In the genomic region with DNA sequence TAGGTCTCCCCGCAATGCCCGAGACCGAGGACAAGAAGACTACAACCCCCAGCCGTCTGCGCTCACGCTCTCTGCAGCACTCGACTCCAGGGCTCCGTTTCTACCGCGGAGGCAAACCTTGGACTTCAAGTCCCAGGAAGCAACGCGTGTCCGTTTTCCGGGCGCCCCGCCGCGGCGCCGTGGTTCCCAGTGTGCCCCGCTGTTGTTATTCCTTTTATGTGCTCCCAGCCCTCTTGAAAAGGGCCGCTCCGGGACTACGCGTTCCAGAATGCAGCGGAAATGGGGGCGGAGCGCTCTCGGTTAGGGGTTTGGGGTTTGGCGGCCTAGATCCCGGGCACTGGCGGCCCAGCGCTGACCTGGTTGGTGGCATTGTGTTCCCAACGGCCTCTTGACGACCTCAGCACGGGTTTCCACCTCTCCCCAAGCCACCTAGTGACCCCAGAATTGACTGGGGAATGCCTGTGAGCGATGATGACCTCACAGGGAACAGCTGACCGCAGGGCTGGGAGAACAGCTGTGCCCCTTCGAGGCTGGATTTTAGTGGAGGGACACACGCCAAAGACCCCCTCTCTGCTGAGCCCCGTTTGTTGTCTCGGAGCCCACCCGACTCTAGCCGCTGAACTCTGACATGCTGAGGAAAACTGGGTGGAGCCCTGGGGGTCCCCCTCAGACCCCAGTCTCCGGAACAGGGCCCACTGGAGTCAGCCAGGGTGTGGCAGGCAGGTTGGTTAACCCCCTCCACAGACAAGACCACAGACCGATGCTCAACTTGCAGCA, we compare ENCODE assay signal across 1 cellular context.
A peak's percentile ranks its signal among the peaks of the same experiment; 100 is the strongest.
TF ChIP-seq lines count a peak whose summit lies in the region.

No MANE protein-coding gene starts in this region.

TF ChIP-seq in K562, 482 proteins besides CTCF, POLR2A, EP300 and RAD21 (continued from another document and continues in another):
- TF ChIP-seq, protein P1, sequence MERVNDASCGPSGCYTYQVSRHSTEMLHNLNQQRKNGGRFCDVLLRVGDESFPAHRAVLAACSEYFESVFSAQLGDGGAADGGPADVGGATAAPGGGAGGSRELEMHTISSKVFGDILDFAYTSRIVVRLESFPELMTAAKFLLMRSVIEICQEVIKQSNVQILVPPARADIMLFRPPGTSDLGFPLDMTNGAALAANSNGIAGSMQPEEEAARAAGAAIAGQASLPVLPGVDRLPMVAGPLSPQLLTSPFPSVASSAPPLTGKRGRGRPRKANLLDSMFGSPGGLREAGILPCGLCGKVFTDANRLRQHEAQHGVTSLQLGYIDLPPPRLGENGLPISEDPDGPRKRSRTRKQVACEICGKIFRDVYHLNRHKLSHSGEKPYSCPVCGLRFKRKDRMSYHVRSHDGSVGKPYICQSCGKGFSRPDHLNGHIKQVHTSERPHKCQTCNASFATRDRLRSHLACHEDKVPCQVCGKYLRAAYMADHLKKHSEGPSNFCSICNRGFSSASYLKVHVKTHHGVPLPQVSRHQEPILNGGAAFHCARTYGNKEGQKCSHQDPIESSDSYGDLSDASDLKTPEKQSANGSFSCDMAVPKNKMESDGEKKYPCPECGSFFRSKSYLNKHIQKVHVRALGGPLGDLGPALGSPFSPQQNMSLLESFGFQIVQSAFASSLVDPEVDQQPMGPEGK (CRISPR knock-in tag; IDR thresholded peaks at IDR 0.05; ENCODE audit: borderline replicate concordance): no peak
- TF ChIP-seq SMARCA5 (IDR thresholded peaks at IDR 0.05): no peak
- TF ChIP-seq SREBF2 (CRISPR knock-in tag; IDR thresholded peaks at IDR 0.05): no peak; the same call in 1 of the 2 replicates
- TF ChIP-seq RBM17 (IDR thresholded peaks at IDR 0.05; ENCODE audit: borderline replicate concordance, low read depth, low read length): no peak
- TF ChIP-seq NR2F6 (CRISPR knock-in tag; IDR thresholded peaks at IDR 0.05): peak; percentile 4; the same call in 1 of the 2 replicates
- no peak for TF ChIP-seq NFE2 (IDR thresholded peaks at IDR 0.05; ENCODE audit: low read depth)
- no peak for TF ChIP-seq MAFG (tag; conservative IDR thresholded peaks at IDR 0.05)
- peak; percentile 77 for TF ChIP-seq TBP (optimal IDR thresholded peaks at IDR 0.05; ENCODE audit: low read depth, low read length)
- TF ChIP-seq SOX6 (IDR thresholded peaks at IDR 0.05): peak; percentile 49; the same call in 1 of the 2 replicates
- peak in 1 of 2 experiments; percentile 47; a peak in 1 of 4 replicates for TF ChIP-seq TRIM24 (IDR thresholded peaks at IDR 0.05)
- 0 out of 2 replicates have a peak, but pooled peaks have one; percentile 70 for TF ChIP-seq ZNF584 (CRISPR knock-in tag; IDR thresholded peaks at IDR 0.05; ENCODE audit: low read depth)
- TF ChIP-seq, protein P2, sequence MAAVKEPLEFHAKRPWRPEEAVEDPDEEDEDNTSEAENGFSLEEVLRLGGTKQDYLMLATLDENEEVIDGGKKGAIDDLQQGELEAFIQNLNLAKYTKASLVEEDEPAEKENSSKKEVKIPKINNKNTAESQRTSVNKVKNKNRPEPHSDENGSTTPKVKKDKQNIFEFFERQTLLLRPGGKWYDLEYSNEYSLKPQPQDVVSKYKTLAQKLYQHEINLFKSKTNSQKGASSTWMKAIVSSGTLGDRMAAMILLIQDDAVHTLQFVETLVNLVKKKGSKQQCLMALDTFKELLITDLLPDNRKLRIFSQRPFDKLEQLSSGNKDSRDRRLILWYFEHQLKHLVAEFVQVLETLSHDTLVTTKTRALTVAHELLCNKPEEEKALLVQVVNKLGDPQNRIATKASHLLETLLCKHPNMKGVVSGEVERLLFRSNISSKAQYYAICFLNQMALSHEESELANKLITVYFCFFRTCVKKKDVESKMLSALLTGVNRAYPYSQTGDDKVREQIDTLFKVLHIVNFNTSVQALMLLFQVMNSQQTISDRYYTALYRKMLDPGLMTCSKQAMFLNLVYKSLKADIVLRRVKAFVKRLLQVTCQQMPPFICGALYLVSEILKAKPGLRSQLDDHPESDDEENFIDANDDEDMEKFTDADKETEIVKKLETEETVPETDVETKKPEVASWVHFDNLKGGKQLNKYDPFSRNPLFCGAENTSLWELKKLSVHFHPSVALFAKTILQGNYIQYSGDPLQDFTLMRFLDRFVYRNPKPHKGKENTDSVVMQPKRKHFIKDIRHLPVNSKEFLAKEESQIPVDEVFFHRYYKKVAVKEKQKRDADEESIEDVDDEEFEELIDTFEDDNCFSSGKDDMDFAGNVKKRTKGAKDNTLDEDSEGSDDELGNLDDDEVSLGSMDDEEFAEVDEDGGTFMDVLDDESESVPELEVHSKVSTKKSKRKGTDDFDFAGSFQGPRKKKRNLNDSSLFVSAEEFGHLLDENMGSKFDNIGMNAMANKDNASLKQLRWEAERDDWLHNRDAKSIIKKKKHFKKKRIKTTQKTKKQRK (IDR thresholded peaks at IDR 0.05; ENCODE audit: borderline replicate concordance, low read depth, low read length): no peak
- no peak for TF ChIP-seq NFATC3 (IDR thresholded peaks at IDR 0.05)
- no peak for TF ChIP-seq ZC3H4 (CRISPR knock-in tag; IDR thresholded peaks at IDR 0.05; ENCODE audit: borderline replicate concordance)
- TF ChIP-seq, protein P3, sequence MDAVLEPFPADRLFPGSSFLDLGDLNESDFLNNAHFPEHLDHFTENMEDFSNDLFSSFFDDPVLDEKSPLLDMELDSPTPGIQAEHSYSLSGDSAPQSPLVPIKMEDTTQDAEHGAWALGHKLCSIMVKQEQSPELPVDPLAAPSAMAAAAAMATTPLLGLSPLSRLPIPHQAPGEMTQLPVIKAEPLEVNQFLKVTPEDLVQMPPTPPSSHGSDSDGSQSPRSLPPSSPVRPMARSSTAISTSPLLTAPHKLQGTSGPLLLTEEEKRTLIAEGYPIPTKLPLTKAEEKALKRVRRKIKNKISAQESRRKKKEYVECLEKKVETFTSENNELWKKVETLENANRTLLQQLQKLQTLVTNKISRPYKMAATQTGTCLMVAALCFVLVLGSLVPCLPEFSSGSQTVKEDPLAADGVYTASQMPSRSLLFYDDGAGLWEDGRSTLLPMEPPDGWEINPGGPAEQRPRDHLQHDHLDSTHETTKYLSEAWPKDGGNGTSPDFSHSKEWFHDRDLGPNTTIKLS (IDR thresholded peaks at IDR 0.05; ENCODE audit: borderline replicate concordance, low read depth): peak; percentile 99
- 0 out of 2 replicates have a peak, but pooled peaks have one; percentile 29 for TF ChIP-seq PHB (CRISPR knock-in tag; IDR thresholded peaks at IDR 0.05)
- TF ChIP-seq KAT2B (IDR thresholded peaks at IDR 0.05; ENCODE audit: low read depth, low read length): peak; percentile 14
- TF ChIP-seq, protein P4, sequence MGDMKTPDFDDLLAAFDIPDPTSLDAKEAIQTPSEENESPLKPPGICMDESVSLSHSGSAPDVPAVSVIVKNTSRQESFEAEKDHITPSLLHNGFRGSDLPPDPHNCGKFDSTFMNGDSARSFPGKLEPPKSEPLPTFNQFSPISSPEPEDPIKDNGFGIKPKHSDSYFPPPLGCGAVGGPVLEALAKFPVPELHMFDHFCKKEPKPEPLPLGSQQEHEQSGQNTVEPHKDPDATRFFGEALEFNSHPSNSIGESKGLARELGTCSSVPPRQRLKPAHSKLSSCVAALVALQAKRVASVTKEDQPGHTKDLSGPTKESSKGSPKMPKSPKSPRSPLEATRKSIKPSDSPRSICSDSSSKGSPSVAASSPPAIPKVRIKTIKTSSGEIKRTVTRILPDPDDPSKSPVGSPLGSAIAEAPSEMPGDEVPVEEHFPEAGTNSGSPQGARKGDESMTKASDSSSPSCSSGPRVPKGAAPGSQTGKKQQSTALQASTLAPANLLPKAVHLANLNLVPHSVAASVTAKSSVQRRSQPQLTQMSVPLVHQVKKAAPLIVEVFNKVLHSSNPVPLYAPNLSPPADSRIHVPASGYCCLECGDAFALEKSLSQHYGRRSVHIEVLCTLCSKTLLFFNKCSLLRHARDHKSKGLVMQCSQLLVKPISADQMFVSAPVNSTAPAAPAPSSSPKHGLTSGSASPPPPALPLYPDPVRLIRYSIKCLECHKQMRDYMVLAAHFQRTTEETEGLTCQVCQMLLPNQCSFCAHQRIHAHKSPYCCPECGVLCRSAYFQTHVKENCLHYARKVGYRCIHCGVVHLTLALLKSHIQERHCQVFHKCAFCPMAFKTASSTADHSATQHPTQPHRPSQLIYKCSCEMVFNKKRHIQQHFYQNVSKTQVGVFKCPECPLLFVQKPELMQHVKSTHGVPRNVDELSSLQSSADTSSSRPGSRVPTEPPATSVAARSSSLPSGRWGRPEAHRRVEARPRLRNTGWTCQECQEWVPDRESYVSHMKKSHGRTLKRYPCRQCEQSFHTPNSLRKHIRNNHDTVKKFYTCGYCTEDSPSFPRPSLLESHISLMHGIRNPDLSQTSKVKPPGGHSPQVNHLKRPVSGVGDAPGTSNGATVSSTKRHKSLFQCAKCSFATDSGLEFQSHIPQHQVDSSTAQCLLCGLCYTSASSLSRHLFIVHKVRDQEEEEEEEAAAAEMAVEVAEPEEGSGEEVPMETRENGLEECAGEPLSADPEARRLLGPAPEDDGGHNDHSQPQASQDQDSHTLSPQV (IDR thresholded peaks at IDR 0.05): no peak
- TF ChIP-seq FOXA3 (CRISPR knock-in tag; conservative IDR thresholded peaks at IDR 0.05 in 1 of 2, IDR thresholded peaks at IDR 0.05 in 1 of 2): no peak
- TF ChIP-seq NFE2L1 (tag; IDR thresholded peaks at IDR 0.05; ENCODE audit: borderline replicate concordance, low read depth): no peak
- TF ChIP-seq SRSF1 (IDR thresholded peaks at IDR 0.05; ENCODE audit: low read depth, low read length): no peak
- no peak for TF ChIP-seq NCOA6 (IDR thresholded peaks at IDR 0.05)
- peak; percentile 20 for TF ChIP-seq SMAD1 (IDR thresholded peaks at IDR 0.05; ENCODE audit: low read depth, low read length, partially characterized antibody)
- TF ChIP-seq, protein P5, sequence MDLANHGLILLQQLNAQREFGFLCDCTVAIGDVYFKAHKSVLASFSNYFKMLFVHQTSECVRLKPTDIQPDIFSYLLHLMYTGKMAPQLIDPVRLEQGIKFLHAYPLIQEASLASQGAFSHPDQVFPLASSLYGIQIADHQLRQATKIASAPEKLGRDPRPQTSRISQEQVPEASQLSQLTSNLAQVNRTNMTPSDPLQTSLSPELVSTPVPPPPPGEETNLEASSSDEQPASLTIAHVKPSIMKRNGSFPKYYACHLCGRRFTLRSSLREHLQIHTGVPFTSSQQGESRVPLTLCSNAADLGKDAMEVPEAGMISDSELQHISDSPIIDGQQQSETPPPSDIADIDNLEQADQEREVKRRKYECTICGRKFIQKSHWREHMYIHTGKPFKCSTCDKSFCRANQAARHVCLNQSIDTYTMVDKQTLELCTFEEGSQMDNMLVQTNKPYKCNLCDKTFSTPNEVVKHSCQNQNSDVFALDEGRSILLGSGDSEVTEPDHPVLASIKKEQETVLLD (IDR thresholded peaks at IDR 0.05): peak; percentile 20; the same call in 1 of the 2 replicates
- TF ChIP-seq CREM (IDR thresholded peaks at IDR 0.05; ENCODE audit: low read depth): peak; percentile 95
- TF ChIP-seq MECOM (CRISPR knock-in tag; IDR thresholded peaks at IDR 0.05): no peak
- TF ChIP-seq, protein P6, sequence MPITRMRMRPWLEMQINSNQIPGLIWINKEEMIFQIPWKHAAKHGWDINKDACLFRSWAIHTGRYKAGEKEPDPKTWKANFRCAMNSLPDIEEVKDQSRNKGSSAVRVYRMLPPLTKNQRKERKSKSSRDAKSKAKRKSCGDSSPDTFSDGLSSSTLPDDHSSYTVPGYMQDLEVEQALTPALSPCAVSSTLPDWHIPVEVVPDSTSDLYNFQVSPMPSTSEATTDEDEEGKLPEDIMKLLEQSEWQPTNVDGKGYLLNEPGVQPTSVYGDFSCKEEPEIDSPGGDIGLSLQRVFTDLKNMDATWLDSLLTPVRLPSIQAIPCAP (CRISPR knock-in tag; IDR thresholded peaks at IDR 0.05; ENCODE audit: borderline replicate concordance): no peak
- TF ChIP-seq MYC (IDR thresholded peaks at IDR 0.05; ENCODE audit: low read depth, low read length): peak; percentile 64; the same call in 1 of the 2 replicates
- TF ChIP-seq MYC (CRISPR knock-in tag; IDR thresholded peaks at IDR 0.05; ENCODE audit: borderline replicate concordance, low read depth): peak; percentile 48; the same call in 1 of the 2 replicates
- no peak for TF ChIP-seq MCM3 (IDR thresholded peaks at IDR 0.05)
- no peak; the same call in 1 of the 2 replicates for TF ChIP-seq ZNF431 (CRISPR knock-in tag; IDR thresholded peaks at IDR 0.05)
- TF ChIP-seq NFXL1 (CRISPR knock-in tag; IDR thresholded peaks at IDR 0.05): no peak
- peak; percentile 67 for TF ChIP-seq BHLHE40 (IDR thresholded peaks at IDR 0.05; ENCODE audit: low read length)
- no peak for TF ChIP-seq ZNF165 (CRISPR knock-in tag; IDR thresholded peaks at IDR 0.05; ENCODE audit: borderline replicate concordance)
- TF ChIP-seq SRSF7 (optimal IDR thresholded peaks at IDR 0.05; ENCODE audit: low read depth, low read length): no peak
- peak; percentile 84 for TF ChIP-seq ETV5 (CRISPR knock-in tag; IDR thresholded peaks at IDR 0.05; ENCODE audit: low read depth)
- TF ChIP-seq PRMT5 (CRISPR knock-in tag; IDR thresholded peaks at IDR 0.05): no peak
- TF ChIP-seq ZNF583 (CRISPR knock-in tag; IDR thresholded peaks at IDR 0.05): no peak; the same call in 1 of the 2 replicates
- no peak for TF ChIP-seq FOXJ3 (CRISPR knock-in tag; IDR thresholded peaks at IDR 0.05)
- TF ChIP-seq SMARCB1 (IDR thresholded peaks at IDR 0.05; ENCODE audit: insufficient read length, low read depth): no peak
- TF ChIP-seq HNRNPLL (IDR thresholded peaks at IDR 0.05; ENCODE audit: low read depth, low read length, poor library complexity, severe bottlenecking): peak; percentile 67
- peak; percentile 76; the same call in 1 of the 2 replicates for TF ChIP-seq MTA1 (IDR thresholded peaks at IDR 0.05; ENCODE audit: borderline replicate concordance)
- TF ChIP-seq, protein P7, sequence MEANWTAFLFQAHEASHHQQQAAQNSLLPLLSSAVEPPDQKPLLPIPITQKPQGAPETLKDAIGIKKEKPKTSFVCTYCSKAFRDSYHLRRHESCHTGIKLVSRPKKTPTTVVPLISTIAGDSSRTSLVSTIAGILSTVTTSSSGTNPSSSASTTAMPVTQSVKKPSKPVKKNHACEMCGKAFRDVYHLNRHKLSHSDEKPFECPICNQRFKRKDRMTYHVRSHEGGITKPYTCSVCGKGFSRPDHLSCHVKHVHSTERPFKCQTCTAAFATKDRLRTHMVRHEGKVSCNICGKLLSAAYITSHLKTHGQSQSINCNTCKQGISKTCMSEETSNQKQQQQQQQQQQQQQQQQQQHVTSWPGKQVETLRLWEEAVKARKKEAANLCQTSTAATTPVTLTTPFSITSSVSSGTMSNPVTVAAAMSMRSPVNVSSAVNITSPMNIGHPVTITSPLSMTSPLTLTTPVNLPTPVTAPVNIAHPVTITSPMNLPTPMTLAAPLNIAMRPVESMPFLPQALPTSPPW (CRISPR knock-in tag; IDR thresholded peaks at IDR 0.05): peak; percentile 88
- peak; percentile 20; the same call in 1 of the 2 replicates for TF ChIP-seq ELF2 (CRISPR knock-in tag; IDR thresholded peaks at IDR 0.05)
- peak; percentile 97 for TF ChIP-seq ELF1 (tag; IDR thresholded peaks at IDR 0.05)
- peak; percentile 95 for TF ChIP-seq ZBTB17 (CRISPR knock-in tag; IDR thresholded peaks at IDR 0.05)
- peak; percentile 83 for TF ChIP-seq TARDBP (IDR thresholded peaks at IDR 0.05)
- TF ChIP-seq PTRF (tag; IDR thresholded peaks at IDR 0.05): no peak
- TF ChIP-seq ZFX (CRISPR knock-in tag; IDR thresholded peaks at IDR 0.05): peak; percentile 94
- TF ChIP-seq TSC22D4 (tag; IDR thresholded peaks at IDR 0.05): no peak
- no peak for TF ChIP-seq BDP1 (IDR thresholded peaks at IDR 0.05; ENCODE audit: insufficient read depth, insufficient read length)
- no peak for TF ChIP-seq HDAC3 (IDR thresholded peaks at IDR 0.05; ENCODE audit: borderline replicate concordance, partially characterized antibody)
- no peak for TF ChIP-seq ZNF239 (CRISPR knock-in tag; IDR thresholded peaks at IDR 0.05)
- no peak for TF ChIP-seq ZNF354B (CRISPR knock-in tag; IDR thresholded peaks at IDR 0.05)
- TF ChIP-seq GTF2E2 (tag; IDR thresholded peaks at IDR 0.05): no peak
- peak; percentile 90 to 95; a peak in 3 of 4 replicates for TF ChIP-seq SIN3A (IDR thresholded peaks at IDR 0.05; ENCODE audit: borderline replicate concordance in 2 of 2, control insufficient read depth in 1 of 2, low read depth in 2 of 2, low read length in 2 of 2)
